1 cellular context compared by ENCODE assay signal in genomic region chr1:65687435-65688214, GRCh38.
A peak's percentile ranks its signal among the peaks of the same experiment; 100 is the strongest.
TF ChIP-seq lines count a peak whose summit lies in the region.

No MANE protein-coding gene starts in this region.

TF ChIP-seq in HepG2, 621 proteins besides CTCF, POLR2A, EP300 and RAD21 (continued from another document):
- TF ChIP-seq PCBP2 (optimal IDR thresholded peaks at IDR 0.05; ENCODE audit: low read depth, low read length, poor library complexity, severe bottlenecking) (no peak), CEBPB (IDR thresholded peaks at IDR 0.05; ENCODE audit: borderline replicate concordance, low read depth, low read length) (no peak), MAFG (CRISPR knock-in tag; IDR thresholded peaks at IDR 0.05) (no peak), FOXA3 (CRISPR knock-in tag; IDR thresholded peaks at IDR 0.05) (peak; percentile 86), ZNF496 (CRISPR knock-in tag; IDR thresholded peaks at IDR 0.05; ENCODE audit: insufficient replicate concordance) (no peak), AHDC1 (CRISPR knock-in tag; IDR thresholded peaks at IDR 0.05; ENCODE audit: borderline replicate concordance) (peak; percentile 90; the same call in 1 of the 2 replicates), JUN (CRISPR knock-in tag; IDR thresholded peaks at IDR 0.05) (no peak), TRIM24 (CRISPR knock-in tag; IDR thresholded peaks at IDR 0.05) (no peak), ETV6 (CRISPR knock-in tag; conservative IDR thresholded peaks at IDR 0.05) (no peak), TAF1 (CRISPR knock-in tag; IDR thresholded peaks at IDR 0.05) (no peak), TP53 (CRISPR knock-in tag; conservative IDR thresholded peaks at IDR 0.05) (no peak), PCBP1 (IDR thresholded peaks at IDR 0.05; ENCODE audit: borderline replicate concordance, low read depth, low read length) (no peak), ZBTB39 (CRISPR knock-in tag; IDR thresholded peaks at IDR 0.05) (no peak), HIC2 (CRISPR knock-in tag; IDR thresholded peaks at IDR 0.05; ENCODE audit: low read depth) (no peak), HBP1 (CRISPR knock-in tag; IDR thresholded peaks at IDR 0.05; ENCODE audit: low read depth) (no peak), CERS6 (CRISPR knock-in tag; IDR thresholded peaks at IDR 0.05) (no peak), FOXC1 (CRISPR knock-in tag; IDR thresholded peaks at IDR 0.05; ENCODE audit: borderline replicate concordance) (no peak), IKZF1 (IDR thresholded peaks at IDR 0.05) (no peak)
